In genomic region chr1:155064109-155064812, GRCh38 we compare ENCODE assay signal across 8 cellular contexts. TPM values are rescaled to one million over a fixed set of nuclear protein-coding genes. Genes with fewer than 3 reads are reported as not detected.
DNase-seq lines count a peak whose midpoint lies in the region; ATAC-seq and TF ChIP-seq lines count a peak whose summit lies in the region.

No MANE protein-coding gene starts in this region.

- peaks cover 5% of the 10 kb centered on the region for H3K36me3 Mint-ChIP-seq in stimulated activated naive CD8-positive, alpha-beta T cell treated with anti-CD3 and anti-CD28 coated beads, Interleukin-15, Interleukin-2, amounts not matched to agents 100 ng/mL and 50 ng/mL, for 24 hours (ENCODE audit: low read depth)

- H3K4me3 ChIP-seq in astrocyte of the spinal cord (ENCODE audit: low read depth, low read length), result peak overlapping the region; percentile 90
- H3K4me3 ChIP-seq in thoracic aorta, result peak overlapping the region; percentile 96

- peaks cover 30% of the 10 kb centered on the region for H3K4me1 Mint-ChIP-seq in stimulated activated naive CD8-positive, alpha-beta T cell treated with anti-CD3 and anti-CD28 coated beads, Interleukin-15, Interleukin-2, amounts not matched to agents 100 ng/mL and 50 ng/mL, for 24 hours (ENCODE audit: low read depth)

- TF ChIP-seq CTCF in astrocyte of the spinal cord (IDR thresholded peaks at IDR 0.05; ENCODE audit: low read depth, low read length) (no peak), thoracic aorta (IDR thresholded peaks at IDR 0.05) (no peak)

- ATAC-seq in stimulated activated naive CD8-positive, alpha-beta T cell treated with anti-CD3 and anti-CD28 coated beads, Interleukin-15, Interleukin-2, amounts not matched to agents 100 U/mL and 50 U/mL, for 24 hours, result no peak
- ATAC-seq in thoracic aorta (ENCODE audit: insufficient number of reproducible peaks, low FRiP score, low read depth) (no peak), HG02759 (IDR thresholded peaks at IDR 0.05; ENCODE audit: unreplicated experiment) (no peak)

- in situ Hi-C loops in astrocyte of the spinal cord (cut with HindIII; ENCODE audit: low sequenced_read_pairs), result no loop called here

- H3K4me3 Mint-ChIP-seq in stimulated activated naive CD8-positive, alpha-beta T cell treated with anti-CD3 and anti-CD28 coated beads, Interleukin-15, Interleukin-2, amounts not matched to agents 100 ng/mL and 50 ng/mL, for 24 hours, result peak overlapping the region; percentile 79

- H3K9me3 Mint-ChIP-seq in stimulated activated naive CD8-positive, alpha-beta T cell treated with anti-CD3 and anti-CD28 coated beads, Interleukin-15, Interleukin-2, amounts not matched to agents 100 ng/mL and 50 ng/mL, for 24 hours, result no peaks in the 10 kb centered on the region

- no peaks in the 10 kb centered on the region for H3K27me3 ChIP-seq in thoracic aorta (replicated peaks; ENCODE audit: insufficient read depth)

- no peak for DNase-seq in stimulated activated naive CD8-positive, alpha-beta T cell treated with anti-CD3 and anti-CD28 coated beads, Interleukin-15, Interleukin-2, amounts not matched to agents 100 U/mL and 50 U/mL, for 24 hours
- DNase-seq in NCI-H1694 treated with DMSO at 0.1 percent for 48 hours (lab: John Stamatoyannopoulos, UW) (peak; percentile 30), astrocyte of the spinal cord (ENCODE audit: low read depth, low spot score) (no peak), left kidney (ENCODE audit: low read depth, low spot score) (peak; percentile 89), thoracic aorta (ENCODE audit: low spot score) (no peak), NCI-H1436 (lab: John Stamatoyannopoulos, UW) (no peak)

- peaks cover 4% of the 10 kb centered on the region for H3K36me3 ChIP-seq in thoracic aorta

- H3K27me3 Mint-ChIP-seq in stimulated activated naive CD8-positive, alpha-beta T cell treated with anti-CD3 and anti-CD28 coated beads, Interleukin-15, Interleukin-2, amounts not matched to agents 100 ng/mL and 50 ng/mL, for 24 hours, result no peaks in the 10 kb centered on the region

- H3K27ac Mint-ChIP-seq in stimulated activated naive CD8-positive, alpha-beta T cell treated with anti-CD3 and anti-CD28 coated beads, Interleukin-15, Interleukin-2, amounts not matched to agents 100 ng/mL and 50 ng/mL, for 24 hours, result no peak overlapping the region

- H3K9me3 ChIP-seq in thoracic aorta, result no peaks in the 10 kb centered on the region

- peaks cover 18 to 35% of the 10 kb centered on the region in 2 donors for H3K4me1 ChIP-seq in thoracic aorta (ENCODE audit: control insufficient read depth in 1 of 2, low read depth in 2 of 2)

- H3K27ac ChIP-seq in thoracic aorta, result no peak overlapping the region

RNA-seq across cellular contexts. Expression of gene EFNA4, which starts 0.7 kb away (rescaled TPM):
- total RNA-seq in thoracic aorta, result 1 to 10 TPM; 1.9 to 2.8 TPM

RNA-seq across cellular contexts. Expression of gene ADAM15, which starts 13.1 kb away (rescaled TPM):
- total RNA-seq in thoracic aorta, result 100 to 1,000 TPM; 119 to 144 TPM

RNA-seq across cellular contexts. Expression of gene EFNA3, which starts 14.4 kb away (rescaled TPM):
- total RNA-seq in thoracic aorta, result 1 to 10 TPM; 1.5 to 3.2 TPM

RNA-seq across cellular contexts. Expression of gene DCST1, which starts 30.6 kb away (rescaled TPM):
- total RNA-seq in thoracic aorta, result not detected

RNA-seq across cellular contexts. Expression of gene DCST2, which starts 30.7 kb away (rescaled TPM):
- total RNA-seq in thoracic aorta, result under 1 TPM in 1 of 2 donors, not detected in 1; 0.42 TPM

Comparison
In these comparisons a context has a peak if more than half of its experiments do, and no peak if none do; other contexts are left out.
1. DNase-seq: peak in NCI-H1694 treated with DMSO at 0.1 percent for 48 hours (single experiment) and left kidney (single experiment); none in stimulated activated naive CD8-positive, alpha-beta T cell treated with anti-CD3 and anti-CD28 coated beads, Interleukin-15, Interleukin-2, amounts not matched to agents 100 U/mL and 50 U/mL, for 24 hours (single experiment), astrocyte of the spinal cord (single experiment), thoracic aorta (single experiment) and NCI-H1436 (single experiment).